ENCODE assay signal across 11 cellular contexts in the genomic region with DNA sequence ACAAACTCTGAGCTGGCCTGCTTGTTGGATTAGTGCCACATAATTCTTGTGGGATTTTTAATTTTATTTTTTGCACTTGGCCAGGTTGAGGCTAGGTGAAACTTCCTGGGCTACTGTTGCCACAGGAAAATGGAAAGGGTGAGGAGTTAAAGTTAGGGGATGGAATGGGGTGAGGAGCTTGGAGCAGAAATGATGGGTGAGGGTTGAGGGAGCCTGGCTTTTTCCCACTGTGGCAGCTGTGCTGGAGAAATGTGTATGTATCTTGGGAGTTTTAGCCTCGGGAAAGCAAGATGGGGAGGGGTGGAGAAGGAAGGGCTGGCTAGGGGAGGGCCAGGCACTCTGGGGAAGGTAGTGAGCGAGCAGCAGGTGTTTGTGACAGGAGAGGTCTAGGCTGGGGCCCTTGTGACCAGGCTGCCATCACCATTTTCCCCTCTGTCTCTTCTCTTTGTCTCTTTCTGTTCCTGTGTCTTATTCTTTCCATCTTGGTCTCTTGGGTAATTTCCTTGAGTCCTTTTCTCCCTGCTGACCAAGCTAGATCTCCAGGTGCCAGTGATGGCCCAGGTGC. TPM values are rescaled to one million over a fixed set of nuclear protein-coding genes. Genes with fewer than 3 reads are reported as not detected.
A peak's percentile ranks its signal among the peaks of the same experiment; 100 is the strongest.
DNase-seq lines count a peak whose midpoint lies in the region; ATAC-seq and TF ChIP-seq lines count a peak whose summit lies in the region.
"Had no signal": no experiment of that assay in that cellular context is flagged by ENCODE, and none has a peak within 500 bp of the region (broad histone marks: within the 10 kb centered on the region; RNA-seq: fewer than 3 reads in every experiment).

No MANE protein-coding gene starts in this region.

- H3K9ac ChIP-seq in PC-3 (ENCODE audit: low read length), result no peak overlapping the region

- no peak overlapping the region for H3K27ac ChIP-seq in PC-3 (ENCODE audit: low read length)

- H3K36me3 ChIP-seq in PC-3 (ENCODE audit: low read depth, low read length), result peaks cover 18% of the 10 kb centered on the region; the same call in 1 of the 2 replicates

- peak overlapping the region; percentile 89 for H3K4me2 ChIP-seq in PC-3 (ENCODE audit: low read length)

- no peak for TF ChIP-seq CTCF in PC-3 (conservative IDR thresholded peaks at IDR 0.05; ENCODE audit: low read depth, low read length)
- TF ChIP-seq CTCF in endothelial cell (IDR thresholded peaks at IDR 0.05; ENCODE audit: unreplicated experiment), result no peak
- TF ChIP-seq CTCF in retinal pigment epithelial cell (conservative IDR thresholded peaks at IDR 0.05; ENCODE audit: low read depth, low read length), result no peak

- no peak for ATAC-seq in PC-3

- intact Hi-C loops in PC-3 (cut with micrococcal nuclease), result loop anchor here (5.0 kb wide), 1 partner anchor 58 kb away; no protein-coding TSS in a partner anchor

- peaks cover 22% of the 10 kb centered on the region for H3K27me3 Mint-ChIP-seq in endothelial cell (ENCODE audit: unreplicated experiment)

- H3K4me3 ChIP-seq in PC-3 (ENCODE audit: low read length), result no peak overlapping the region
- H3K4me3 ChIP-seq in retinal pigment epithelial cell (ENCODE audit: low read length), result peak overlapping the region; percentile 88

- CTCF ChIA-PET in PC-3 (lab: Charles Lee), result interaction anchor here (0.6 kb wide), 1 partner anchor 47 kb away, joined by 3 read pairs; no protein-coding TSS in a partner anchor

- no peak overlapping the region for H2AFZ ChIP-seq in PC-3 (ENCODE audit: low read length)

- H3K9me3 ChIP-seq in PC-3 (ENCODE audit: low read length), result no peaks in the 10 kb centered on the region

- H4K20me1 ChIP-seq in PC-3 (ENCODE audit: low read length), result no peaks in the 10 kb centered on the region

- DNase-seq in DMS53 (lab: John Stamatoyannopoulos, UW) (peak; percentile 19), DMS53 treated with DMSO at 0.1 percent for 48 hours (lab: John Stamatoyannopoulos, UW; ENCODE audit: unreplicated experiment) (no peak), PC-3 (no peak), endothelial cell (ENCODE audit: low spot score) (no peak), retinal pigment epithelial cell (ENCODE audit: low read depth) (no peak), Ammon's horn (ENCODE audit: low spot score) (no peak), NCI-H1092 (lab: John Stamatoyannopoulos, UW) (no peak), OCI-M1 (lab: John Stamatoyannopoulos, UW) (no peak)
- DNase-seq: ACHN; NK-92 treated with Interleukin-12 subunit alpha and Interleukin-12 subunit beta, amount 100 ng/mL, for 24 hours; stimulated activated CD4-positive, alpha-beta T cell treated with anti-CD3 and anti-CD28 coated beads, Interleukin-1b, Interleukin-23, amount 100 ng/mL, for 48 hours had no signal

- H3K4me1 ChIP-seq in PC-3 (ENCODE audit: insufficient read depth, low read length), result peaks cover 16% of the 10 kb centered on the region

- no TSS peak for BruUV-seq in PC-3 (replicated peaks; lab: Mats Ljungman, UMichigan)

- no peaks in the 10 kb centered on the region for H3K9me3 Mint-ChIP-seq in endothelial cell (ENCODE audit: unreplicated experiment)

- peaks cover 23% of the 10 kb centered on the region for H3K36me3 Mint-ChIP-seq in endothelial cell (ENCODE audit: low read depth, unreplicated experiment)

- peaks cover 17% of the 10 kb centered on the region for H3K4me1 Mint-ChIP-seq in endothelial cell (ENCODE audit: unreplicated experiment)

- H3K9me2 ChIP-seq in PC-3 (replicated peaks; ENCODE audit: low read length), result no peaks in the 10 kb centered on the region

- peaks cover 24% of the 10 kb centered on the region for H3K79me2 ChIP-seq in PC-3 (ENCODE audit: low read length)

- POLR2A ChIA-PET in PC-3 (lab: Charles Lee; ENCODE audit: unreplicated experiment), result interaction anchor here (0.7 to 1.0 kb wide), 2 partner anchors 29 to 167 kb away, joined by 3 to 5 read pairs; a partner anchor contains a TSS

- peak overlapping the region; percentile 70 for H3K4me3 Mint-ChIP-seq in endothelial cell (ENCODE audit: unreplicated experiment)

- peak overlapping the region; percentile 48 for H3K27ac Mint-ChIP-seq in endothelial cell (ENCODE audit: unreplicated experiment)

- no peaks in the 10 kb centered on the region for H3F3A ChIP-seq in PC-3 (ENCODE audit: low read length, unreplicated experiment)

- H3K27me3 ChIP-seq in PC-3 (ENCODE audit: low read length), result no peaks in the 10 kb centered on the region

RNA-seq across cellular contexts. Expression of a gene that starts 2.0 kb away (rescaled TPM):
- total RNA-seq in PC-3 (2014; rRNA removed), result 24.6 and 30.3 TPM in 2 replicates
- total RNA-seq in endothelial cell (ENCODE audit: unreplicated experiment), result 29.9 TPM

RNA-seq across cellular contexts. Expression of a gene that starts 29.6 kb away (rescaled TPM):
- 404 and 469 TPM in 2 replicates for total RNA-seq in PC-3 (2014; rRNA removed)
- total RNA-seq in endothelial cell (ENCODE audit: unreplicated experiment), result 186 TPM

RNA-seq across cellular contexts. Expression of a gene that starts 43.1 kb away (rescaled TPM):
- total RNA-seq in PC-3 (2014; rRNA removed) (75.6 and 99.5 TPM in 2 replicates), endothelial cell (ENCODE audit: unreplicated experiment) (50.3 TPM)
